Comparison of ENCODE assay signal across 14 cellular contexts in the genomic region with DNA sequence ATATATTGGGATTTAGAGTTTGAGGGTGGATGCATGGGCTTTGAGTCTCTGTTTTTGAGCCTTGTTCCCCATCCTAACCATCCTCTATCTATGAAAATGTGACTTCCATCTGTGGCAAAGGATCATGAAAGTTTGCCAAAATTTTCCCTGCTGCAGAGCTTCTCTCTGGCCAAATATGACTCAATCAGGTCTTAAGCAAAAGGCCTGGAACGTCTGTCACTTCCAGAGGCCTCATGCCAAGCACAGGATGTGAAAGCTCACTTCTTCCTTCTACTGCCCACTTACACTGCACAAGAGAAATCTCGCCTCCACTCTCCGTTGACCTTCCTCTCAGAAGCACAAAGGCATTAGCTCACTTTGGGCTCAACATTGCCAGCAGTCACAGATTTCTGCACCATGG.
DNase-seq lines count a peak whose midpoint lies in the region; ATAC-seq, FAIRE-seq and TF ChIP-seq lines count a peak whose summit lies in the region.
"Had no signal": no experiment of that assay in that cellular context is flagged by ENCODE, and none has a peak within 500 bp of the region (broad histone marks: within the 10 kb centered on the region; RNA-seq: fewer than 3 reads in every experiment).

No MANE protein-coding gene starts in this region.

- intact Hi-C loops in tibial artery (cut with DNase I; ENCODE audit: low total_unique reads), result no loop called here

- no peak for FAIRE-seq in bronchial epithelial cell (lab: Jason Lieb, UNC)
- FAIRE-seq: GM12891 had no signal

- no peak for TF ChIP-seq CTCF in bronchial epithelial cell (IDR thresholded peaks at IDR 0.05; ENCODE audit: insufficient read depth, low read length, severe bottlenecking)
- TF ChIP-seq CTCF in tibial artery (IDR thresholded peaks at IDR 0.05), result no peak

- H3K4me1 ChIP-seq in tibial artery, result peaks cover 0 to 14% (median 0%) of the 10 kb centered on the region in 4 donors
- H3K4me1 ChIP-seq: SJSA1 had no signal

- ATAC-seq in HG03135 (IDR thresholded peaks at IDR 0.05; ENCODE audit: unreplicated experiment), result no peak
- no peak for ATAC-seq in GM18868 (IDR thresholded peaks at IDR 0.05; ENCODE audit: unreplicated experiment)
- ATAC-seq: activated T-cell treated with anti-CD3 and anti-CD28 coated beads, Interleukin-2, amount 50 U/mL, for 4 hours; HCT116; WTC11 had no signal

- no peaks in the 10 kb centered on the region for H3K9me3 ChIP-seq in tibial artery
- H3K9me3 ChIP-seq: SJSA1 had no signal

- DNase-seq in HS-5 (ENCODE audit: low read depth), result peak; percentile 14
- peak; percentile 27 for DNase-seq in bronchial epithelial cell (ENCODE audit: low read depth)
- DNase-seq in hepatic stellate cell (ENCODE audit: low spot score), result peak; percentile 20
- DNase-seq in tibial artery, result peak; percentile 82 to 86
- DNase-seq in T-helper 2 cell, result no peak
- DNase-seq: activated T-cell treated with anti-CD3 and anti-CD28 coated beads, Interleukin-2, amount 50 U/mL, for 4 hours; mesendoderm; NCI-H524 treated with DMSO at 0.1 percent for 48 hours had no signal

- H3K36me3 ChIP-seq in bronchial epithelial cell (ENCODE audit: control insufficient read depth, insufficient read depth, low read length), result no peaks in the 10 kb centered on the region
- H3K36me3 ChIP-seq in tibial artery, result no peaks in the 10 kb centered on the region
- H3K36me3 ChIP-seq: SJSA1 had no signal

- H3K27me3 ChIP-seq in bronchial epithelial cell (ENCODE audit: control insufficient read depth, insufficient read depth, low read length), result no peaks in the 10 kb centered on the region
- H3K27me3 ChIP-seq in tibial artery, result no peaks in the 10 kb centered on the region
- H3K27me3 ChIP-seq: SJSA1 had no signal

- H3K4me3 ChIP-seq in bronchial epithelial cell (ENCODE audit: low read depth, low read length), result no peak overlapping the region
- H3K4me3 ChIP-seq in tibial artery, result no peak overlapping the region
- H3K4me3 ChIP-seq: SJSA1 had no signal

- no peak overlapping the region for H3K27ac ChIP-seq in tibial artery
- H3K27ac ChIP-seq: SJSA1 had no signal

Comparison
In these comparisons a context has a peak if more than half of its experiments do, and no peak if none do; other contexts are left out.
1. DNase-seq: peak in HS-5 (single experiment), bronchial epithelial cell (single experiment), hepatic stellate cell (single experiment) and tibial artery (2 of 2); none in T-helper 2 cell (0 of 5).